ENCODE assay signal across 2 cellular contexts in genomic region chr16:67931712-67932461, GRCh38.
TF ChIP-seq lines count a peak whose summit lies in the region.

Gene CTRL (minus strand): TSS chr16:67931862. CDS start chr16:67931852, 10 bp downstream.

TF ChIP-seq in SK-N-SH, 30 proteins besides CTCF, POLR2A, EP300 and RAD21 (continued from another document):
- TF ChIP-seq, protein P1, sequence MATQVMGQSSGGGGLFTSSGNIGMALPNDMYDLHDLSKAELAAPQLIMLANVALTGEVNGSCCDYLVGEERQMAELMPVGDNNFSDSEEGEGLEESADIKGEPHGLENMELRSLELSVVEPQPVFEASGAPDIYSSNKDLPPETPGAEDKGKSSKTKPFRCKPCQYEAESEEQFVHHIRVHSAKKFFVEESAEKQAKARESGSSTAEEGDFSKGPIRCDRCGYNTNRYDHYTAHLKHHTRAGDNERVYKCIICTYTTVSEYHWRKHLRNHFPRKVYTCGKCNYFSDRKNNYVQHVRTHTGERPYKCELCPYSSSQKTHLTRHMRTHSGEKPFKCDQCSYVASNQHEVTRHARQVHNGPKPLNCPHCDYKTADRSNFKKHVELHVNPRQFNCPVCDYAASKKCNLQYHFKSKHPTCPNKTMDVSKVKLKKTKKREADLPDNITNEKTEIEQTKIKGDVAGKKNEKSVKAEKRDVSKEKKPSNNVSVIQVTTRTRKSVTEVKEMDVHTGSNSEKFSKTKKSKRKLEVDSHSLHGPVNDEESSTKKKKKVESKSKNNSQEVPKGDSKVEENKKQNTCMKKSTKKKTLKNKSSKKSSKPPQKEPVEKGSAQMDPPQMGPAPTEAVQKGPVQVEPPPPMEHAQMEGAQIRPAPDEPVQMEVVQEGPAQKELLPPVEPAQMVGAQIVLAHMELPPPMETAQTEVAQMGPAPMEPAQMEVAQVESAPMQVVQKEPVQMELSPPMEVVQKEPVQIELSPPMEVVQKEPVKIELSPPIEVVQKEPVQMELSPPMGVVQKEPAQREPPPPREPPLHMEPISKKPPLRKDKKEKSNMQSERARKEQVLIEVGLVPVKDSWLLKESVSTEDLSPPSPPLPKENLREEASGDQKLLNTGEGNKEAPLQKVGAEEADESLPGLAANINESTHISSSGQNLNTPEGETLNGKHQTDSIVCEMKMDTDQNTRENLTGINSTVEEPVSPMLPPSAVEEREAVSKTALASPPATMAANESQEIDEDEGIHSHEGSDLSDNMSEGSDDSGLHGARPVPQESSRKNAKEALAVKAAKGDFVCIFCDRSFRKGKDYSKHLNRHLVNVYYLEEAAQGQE (IDR thresholded peaks at IDR 0.05; ENCODE audit: low read depth, low read length), result no peak
- TF ChIP-seq, protein P2, sequence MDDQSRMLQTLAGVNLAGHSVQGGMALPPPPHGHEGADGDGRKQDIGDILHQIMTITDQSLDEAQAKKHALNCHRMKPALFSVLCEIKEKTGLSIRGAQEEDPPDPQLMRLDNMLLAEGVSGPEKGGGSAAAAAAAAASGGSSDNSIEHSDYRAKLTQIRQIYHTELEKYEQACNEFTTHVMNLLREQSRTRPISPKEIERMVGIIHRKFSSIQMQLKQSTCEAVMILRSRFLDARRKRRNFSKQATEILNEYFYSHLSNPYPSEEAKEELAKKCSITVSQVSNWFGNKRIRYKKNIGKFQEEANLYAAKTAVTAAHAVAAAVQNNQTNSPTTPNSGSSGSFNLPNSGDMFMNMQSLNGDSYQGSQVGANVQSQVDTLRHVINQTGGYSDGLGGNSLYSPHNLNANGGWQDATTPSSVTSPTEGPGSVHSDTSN (IDR thresholded peaks at IDR 0.05), result no peak
- TF ChIP-seq YY1 (IDR thresholded peaks at IDR 0.05; ENCODE audit: low read depth), result no peak

TF ChIP-seq in SK-N-SH treated with all-trans-retinoic acid at 6 μM for 48 hours, 23 proteins besides CTCF, POLR2A, EP300 and RAD21 (continued from another document):
- TF ChIP-seq, protein P3, sequence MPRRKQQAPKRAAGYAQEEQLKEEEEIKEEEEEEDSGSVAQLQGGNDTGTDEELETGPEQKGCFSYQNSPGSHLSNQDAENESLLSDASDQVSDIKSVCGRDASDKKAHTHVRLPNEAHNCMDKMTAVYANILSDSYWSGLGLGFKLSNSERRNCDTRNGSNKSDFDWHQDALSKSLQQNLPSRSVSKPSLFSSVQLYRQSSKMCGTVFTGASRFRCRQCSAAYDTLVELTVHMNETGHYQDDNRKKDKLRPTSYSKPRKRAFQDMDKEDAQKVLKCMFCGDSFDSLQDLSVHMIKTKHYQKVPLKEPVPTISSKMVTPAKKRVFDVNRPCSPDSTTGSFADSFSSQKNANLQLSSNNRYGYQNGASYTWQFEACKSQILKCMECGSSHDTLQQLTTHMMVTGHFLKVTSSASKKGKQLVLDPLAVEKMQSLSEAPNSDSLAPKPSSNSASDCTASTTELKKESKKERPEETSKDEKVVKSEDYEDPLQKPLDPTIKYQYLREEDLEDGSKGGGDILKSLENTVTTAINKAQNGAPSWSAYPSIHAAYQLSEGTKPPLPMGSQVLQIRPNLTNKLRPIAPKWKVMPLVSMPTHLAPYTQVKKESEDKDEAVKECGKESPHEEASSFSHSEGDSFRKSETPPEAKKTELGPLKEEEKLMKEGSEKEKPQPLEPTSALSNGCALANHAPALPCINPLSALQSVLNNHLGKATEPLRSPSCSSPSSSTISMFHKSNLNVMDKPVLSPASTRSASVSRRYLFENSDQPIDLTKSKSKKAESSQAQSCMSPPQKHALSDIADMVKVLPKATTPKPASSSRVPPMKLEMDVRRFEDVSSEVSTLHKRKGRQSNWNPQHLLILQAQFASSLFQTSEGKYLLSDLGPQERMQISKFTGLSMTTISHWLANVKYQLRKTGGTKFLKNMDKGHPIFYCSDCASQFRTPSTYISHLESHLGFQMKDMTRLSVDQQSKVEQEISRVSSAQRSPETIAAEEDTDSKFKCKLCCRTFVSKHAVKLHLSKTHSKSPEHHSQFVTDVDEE (CRISPR knock-in tag; IDR thresholded peaks at IDR 0.05), result no peak
